ENCODE assay signal across 1 cellular context in the genomic region with DNA sequence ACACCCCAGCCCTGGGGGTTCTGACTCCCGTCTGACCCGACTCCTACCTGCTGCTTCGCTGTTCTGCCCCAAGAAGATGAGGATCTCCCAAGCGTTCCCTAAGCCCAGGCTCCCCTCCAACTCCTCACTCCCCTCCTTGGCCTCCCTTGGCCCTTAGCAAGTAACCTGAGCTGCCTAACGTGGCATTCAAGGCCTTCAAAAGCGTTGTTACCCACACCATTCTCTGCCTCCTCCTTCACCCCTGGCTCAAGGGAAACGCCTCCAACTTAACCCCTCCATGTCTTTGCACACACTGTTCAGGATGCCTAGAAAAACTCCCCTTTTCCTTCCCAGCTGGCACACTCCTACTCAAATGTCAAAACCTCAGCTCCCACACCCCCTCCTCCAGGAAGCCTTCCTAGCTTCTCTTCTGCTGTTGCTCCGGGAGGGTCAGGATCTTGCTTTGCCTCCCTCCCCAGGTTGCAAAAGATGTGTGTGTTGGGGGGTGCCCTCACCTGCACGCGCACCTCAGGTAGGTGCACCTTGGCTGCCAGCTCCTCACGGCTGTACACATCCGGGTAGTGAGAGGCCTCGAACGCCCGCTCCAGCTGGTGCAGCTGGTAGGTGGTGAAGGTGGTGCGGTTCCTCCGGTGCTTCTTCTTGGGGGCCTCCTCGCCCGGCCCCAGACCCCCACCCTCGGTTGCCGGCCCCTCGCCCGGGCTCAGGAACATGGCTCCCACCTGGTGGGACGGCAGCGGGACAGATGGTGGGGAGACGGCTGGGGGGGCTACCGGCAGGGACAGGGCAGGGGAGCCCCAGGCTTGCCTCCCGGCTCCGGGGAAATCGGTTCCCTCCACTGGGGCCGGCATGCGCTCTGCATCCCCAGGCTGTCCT.
TF ChIP-seq lines count a peak whose summit lies in the region.

No MANE protein-coding gene starts in this region.

TF ChIP-seq in SK-N-SH, 30 proteins besides CTCF, POLR2A, EP300 and RAD21:
- no peak for TF ChIP-seq FOSL2 (IDR thresholded peaks at IDR 0.05; ENCODE audit: borderline replicate concordance, low read depth)
- TF ChIP-seq TAF1 (IDR thresholded peaks at IDR 0.05; ENCODE audit: borderline replicate concordance, low read depth, low read length): no peak
